ENCODE assay signal across 24 cellular contexts in the genomic region with DNA sequence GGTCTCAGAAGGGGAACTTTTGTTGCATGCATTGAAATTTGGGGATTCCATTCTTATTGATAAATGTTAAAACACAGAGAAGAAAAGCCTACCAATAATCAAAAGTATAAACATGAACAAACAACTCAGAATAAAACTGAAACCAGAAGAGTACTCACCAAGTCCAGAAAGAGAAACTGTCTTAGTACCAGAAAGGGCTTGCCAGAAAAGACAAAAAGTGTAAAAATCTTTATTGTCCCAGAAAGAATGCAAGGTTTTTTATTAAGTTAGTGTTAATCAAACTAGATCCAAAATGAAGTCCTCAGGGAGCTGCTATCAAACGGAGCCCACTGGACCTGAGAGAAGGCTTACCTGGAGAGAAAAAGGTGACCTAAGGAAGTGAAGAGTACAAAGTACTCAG.
"Had no signal": no experiment of that assay in that cellular context is flagged by ENCODE, and none has a peak within 500 bp of the region (broad histone marks: within the 10 kb centered on the region; RNA-seq: fewer than 3 reads in every experiment).

No MANE protein-coding gene starts in this region.

- DNase-seq: effector CD4-positive, alpha-beta T cell; endodermal cell; erythroblast; foreskin melanocyte; head of caudate nucleus; kidney; left cardiac atrium; left ventricle myocardium superior; mesenchymal stem cell; midbrain; occipital lobe; pancreas; right cardiac atrium; small intestine; stimulated activated CD4-positive, alpha-beta T cell treated with anti-CD3 and anti-CD28 coated beads, Interleukin-12 subunit alpha, Interleukin-12 subunit beta, amount 100 ng/mL, for 4 hours; stimulated activated CD8-positive, alpha-beta memory T cell treated with anti-CD3 and anti-CD28 coated beads, Interleukin-4, amount 100 ng/mL, for 48 hours; transverse colon had no signal

- H3K9ac ChIP-seq: neural progenitor cell had no signal

- H3K4me1 ChIP-seq: neural progenitor cell, pancreas, transverse colon had no signal

- H2AFZ ChIP-seq: hepatocyte, neural progenitor cell had no signal

- H3K79me2 ChIP-seq: hepatocyte had no signal

- H3K9me3 ChIP-seq: pancreas, thoracic aorta, transverse colon had no signal

- ATAC-seq: left cardiac atrium; left ventricle myocardium superior; natural killer cell treated with Interleukin-12 subunit alpha and Interleukin-12 subunit beta and Interleukin-15 and Interleukin-18, amount 100 ng/mL, for 72 hours; pancreas; right cardiac atrium; stimulated activated effector memory CD8-positive, alpha-beta T cell treated with anti-CD3 and anti-CD28 coated beads, Interleukin-12 subunit alpha, Interleukin-12 subunit beta, amount 100 ng/mL, for 72 hours had no signal

- H3K36me3 ChIP-seq: neural progenitor cell, pancreas, thoracic aorta, transverse colon had no signal

- H3K4me2 ChIP-seq: hepatocyte, neural progenitor cell had no signal

- H3K27me3 ChIP-seq: hepatocyte, neural progenitor cell, pancreas, transverse colon had no signal

- H3K4me3 ChIP-seq: coronary artery, hepatocyte, lung, neural progenitor cell, pancreas, thoracic aorta, transverse colon had no signal

- H3K27ac ChIP-seq: coronary artery, hepatocyte, neural progenitor cell, pancreas, thoracic aorta, transverse colon had no signal
